Comparison of ENCODE assay signal across 1 cellular context in genomic region chr2:46299365-46300263, GRCh38.
A peak's percentile ranks its signal among the peaks of the same experiment; 100 is the strongest.
TF ChIP-seq lines count a peak whose summit lies in the region.

No MANE protein-coding gene starts in this region.

TF ChIP-seq in K562, 482 proteins besides CTCF, POLR2A, EP300 and RAD21 (continued from another document and continues in another):
- TF ChIP-seq CHD7 (IDR thresholded peaks at IDR 0.05; ENCODE audit: low read depth, low read length) = peak; percentile 90
- no peak; the same call in 1 of the 2 replicates for TF ChIP-seq CREM (IDR thresholded peaks at IDR 0.05; ENCODE audit: low read depth)
- TF ChIP-seq HDGF (IDR thresholded peaks at IDR 0.05) = no peak
- TF ChIP-seq MTF1 (CRISPR knock-in tag; IDR thresholded peaks at IDR 0.05; ENCODE audit: borderline replicate concordance) = no peak
- TF ChIP-seq NR4A1 (CRISPR knock-in tag; IDR thresholded peaks at IDR 0.05) = no peak
- TF ChIP-seq NR4A1 (tag; IDR thresholded peaks at IDR 0.05) = peak; percentile 46; the same call in 1 of the 2 replicates
- no peak for TF ChIP-seq ARID4B (CRISPR knock-in tag; IDR thresholded peaks at IDR 0.05)
- TF ChIP-seq MGA (IDR thresholded peaks at IDR 0.05) = peak; percentile 65
- 0 out of 2 replicates have a peak, but pooled peaks have one; percentile 48 for TF ChIP-seq IRF9 (tag; IDR thresholded peaks at IDR 0.05)
- peak; percentile 74 for TF ChIP-seq FOXJ2 (tag; IDR thresholded peaks at IDR 0.05)
- TF ChIP-seq ZNF395 (CRISPR knock-in tag; IDR thresholded peaks at IDR 0.05) = peak; percentile 37; the same call in 1 of the 2 replicates
- TF ChIP-seq RFX7 (CRISPR knock-in tag; IDR thresholded peaks at IDR 0.05) = no peak
- TF ChIP-seq TEAD4 (IDR thresholded peaks at IDR 0.05; ENCODE audit: low read length) = peak; percentile 58; the same call in 1 of the 2 replicates
- no peak for TF ChIP-seq TEAD4 (CRISPR knock-in tag; IDR thresholded peaks at IDR 0.05; ENCODE audit: borderline replicate concordance)
- no peak for TF ChIP-seq DACH1 (IDR thresholded peaks at IDR 0.05; ENCODE audit: partially characterized antibody)
- TF ChIP-seq BHLHE40 (IDR thresholded peaks at IDR 0.05; ENCODE audit: low read length) = 0 out of 2 replicates have a peak, but pooled peaks have one; percentile 16
- no peak; the same call in 1 of the 2 replicates for TF ChIP-seq TOE1 (IDR thresholded peaks at IDR 0.05; ENCODE audit: borderline replicate concordance)
- TF ChIP-seq TOE1 (CRISPR knock-in tag; IDR thresholded peaks at IDR 0.05; ENCODE audit: borderline replicate concordance, low read depth) = 0 out of 2 replicates have a peak, but pooled peaks have one; percentile 63
- no peak for TF ChIP-seq LARP7 (IDR thresholded peaks at IDR 0.05)
- TF ChIP-seq GATAD2B (IDR thresholded peaks at IDR 0.05; ENCODE audit: borderline replicate concordance) = no peak
- TF ChIP-seq ETV1 (tag; conservative IDR thresholded peaks at IDR 0.05; ENCODE audit: low read depth) = 0 out of 2 replicates have a peak, but pooled peaks have one; percentile 22
